In genomic region chr10:5538446-5538845, GRCh38 we compare ENCODE assay signal across 19 cellular contexts. TPM values are rescaled to one million over a fixed set of nuclear protein-coding genes. Genes with fewer than 3 reads are reported as not detected.
DNase-seq lines count a peak whose midpoint lies in the region; ATAC-seq and TF ChIP-seq lines count a peak whose summit lies in the region.
"Had no signal": no experiment of that assay in that cellular context is flagged by ENCODE, and none has a peak within 500 bp of the region (broad histone marks: within the 10 kb centered on the region; RNA-seq: fewer than 3 reads in every experiment).

No MANE protein-coding gene starts in this region.

- no peak overlapping the region for H3K56ac ChIP-seq in IMR-90 (ENCODE audit: extremely low read depth, insufficient read depth, low read length)

- H4K8ac ChIP-seq in IMR-90 (ENCODE audit: low read depth in 2 of 2, low read length in 2 of 2) (no peak overlapping the region), mesenchymal stem cell (ENCODE audit: low read length) (no peak overlapping the region)

- H3K36me3 Mint-ChIP-seq in T-cell, result peaks cover 2% of the 10 kb centered on the region

- TF ChIP-seq CTCF in IMR-90 (conservative IDR thresholded peaks at IDR 0.05; ENCODE audit: low read depth, low read length), result no peak
- no peak for TF ChIP-seq CTCF in coronary artery (IDR thresholded peaks at IDR 0.05)

- intact Hi-C loops in IMR-90 (cut with micrococcal nuclease) (loop anchor here (5.0 kb wide), 1 partner anchor 76 kb away; no protein-coding TSS in a partner anchor), left ventricle myocardium superior (cut with micrococcal nuclease) (no loop called here)

- H4K5ac ChIP-seq in IMR-90 (ENCODE audit: low read depth, low read length), result no peak overlapping the region

- peak; percentile 63 for ATAC-seq in IMR-90 (ENCODE audit: low read depth)
- ATAC-seq in HG02571 (IDR thresholded peaks at IDR 0.05; ENCODE audit: unreplicated experiment), result no peak
- no peak for ATAC-seq in left ventricle myocardium superior
- no peak for ATAC-seq in T-cell (replicated peaks in 1 of 4)
- ATAC-seq: activated CD4-positive, alpha-beta T cell treated with anti-CD3 and anti-CD28 coated beads for 36 hours; activated T-helper 17 cell treated with anti-CD3 and anti-CD28 coated beads, Interleukin-2, amount 50 U/mL, for 72 hours had no signal

- H3K9ac ChIP-seq in IMR-90 (ENCODE audit: low read depth, low read length) (no peak overlapping the region), mesenchymal stem cell (ENCODE audit: low read length) (no peak overlapping the region)

- 100% methylated on average over 1 of the region's 9 CpGs; no CpG with 5 or more reads in 1 of the 2 experiments for WGBS in IMR-90 (ENCODE audit: extremely low coverage in 2 of 2, insufficient read length in 1 of 2), 2 experiments
- 90% methylated on average over 9 of the region's 9 CpGs for WGBS in mesenchymal stem cell

- no peak overlapping the region for H2BK12ac ChIP-seq in mesenchymal stem cell (ENCODE audit: low read length in 2 of 2)

- BruUV-seq in IMR-90 (replicated peaks; lab: Mats Ljungman, UMichigan), result no TSS peak

- peaks cover 0 to 2% of the 10 kb centered on the region in 2 donors for H3K27me3 Mint-ChIP-seq in T-cell

- H3K4me1 Mint-ChIP-seq in T-cell, result peaks cover 0 to 4% (median 0%) of the 10 kb centered on the region in 3 donors
- H3K4me1 Mint-ChIP-seq: activated CD4-positive, alpha-beta T cell treated with anti-CD3 and anti-CD28 coated beads for 36 hours; activated T-helper 17 cell treated with anti-CD3 and anti-CD28 coated beads, Interleukin-2, amount 50 U/mL, for 72 hours had no signal

- DNase-seq in A172 (ENCODE audit: low spot score), result peak; percentile 66
- DNase-seq in IMR-90, result peak; percentile 56
- DNase-seq in coronary artery (ENCODE audit: low spot score), result peak; percentile 22
- DNase-seq in mesenchymal stem cell, result peak; percentile 54
- DNase-seq in left ventricle myocardium superior, result no peak
- no peak for DNase-seq in T-cell
- no peak for DNase-seq in NCI-H2081 (lab: John Stamatoyannopoulos, UW)
- DNase-seq: ACHN; activated CD4-positive, alpha-beta T cell treated with anti-CD3 and anti-CD28 coated beads for 36 hours; DMS79 treated with DMSO at 0.1 percent for 48 hours; NCI-H1105 treated with DMSO at 0.1 percent for 48 hours; NCI-H82; substantia nigra had no signal

- no peaks in the 10 kb centered on the region for H3K36me3 ChIP-seq in IMR-90 (ENCODE audit: control insufficient read depth, insufficient read depth, low read length)
- H3K36me3 ChIP-seq in mesenchymal stem cell (ENCODE audit: control insufficient read depth in 1 of 2, insufficient read depth in 2 of 2, low read depth in 1 of 2, low read length in 2 of 2), result no peaks in the 10 kb centered on the region

- H4K20me1 ChIP-seq in IMR-90 (ENCODE audit: insufficient read depth, low read length), result no peaks in the 10 kb centered on the region

- peak overlapping the region; percentile 71; the same call in 1 of the 2 replicates for H2BK120ac ChIP-seq in IMR-90 (ENCODE audit: low read depth, low read length)
- H2BK120ac ChIP-seq in mesenchymal stem cell (ENCODE audit: low read depth, low read length), result no peak overlapping the region

- CTCF ChIA-PET in IMR-90 (lab: Yijun Ruan, JAX), result no interaction called here
- CTCF ChIA-PET in T-cell (lab: Charles Lee), result interaction anchor here in 1 of 2 donors (0.9 kb wide), 1 partner anchor 84 kb away, joined by 3 read pairs; no protein-coding TSS in a partner anchor

- no peak overlapping the region for H4K91ac ChIP-seq in IMR-90 (ENCODE audit: insufficient read depth, low read depth, low read length)
- no peak overlapping the region for H4K91ac ChIP-seq in mesenchymal stem cell (ENCODE audit: low read length)

- H3K4me3 ChIP-seq in IMR-90 (ENCODE audit: insufficient read depth, low read depth, low read length), result no peak overlapping the region
- H3K4me3 ChIP-seq in coronary artery, result no peak overlapping the region
- no peak overlapping the region for H3K4me3 ChIP-seq in mesenchymal stem cell (ENCODE audit: insufficient read depth in 1 of 2, low read depth in 1 of 2, low read length in 2 of 2)
- H3K4me3 ChIP-seq: lung, SK-N-MC had no signal

- H3K9me1 ChIP-seq in IMR-90 (ENCODE audit: insufficient read depth, low read length), result peaks cover 3% of the 10 kb centered on the region; the same call in 1 of the 2 replicates

- H3K27ac ChIP-seq in IMR-90 (ENCODE audit: insufficient read depth, low read length) (no peak overlapping the region), coronary artery (no peak overlapping the region), mesenchymal stem cell (ENCODE audit: low read length, poor library complexity, severe bottlenecking) (peak overlapping the region; percentile 24)
- H3K27ac ChIP-seq: SK-N-MC had no signal

- no peaks in the 10 kb centered on the region for H3K79me1 ChIP-seq in IMR-90 (ENCODE audit: low read depth in 1 of 2, low read length in 2 of 2)
- H3K79me1 ChIP-seq in mesenchymal stem cell (replicated peaks; ENCODE audit: low read length, poor library complexity, severe bottlenecking), result no peaks in the 10 kb centered on the region

- H3K4ac ChIP-seq in IMR-90 (ENCODE audit: low read depth, low read length) (peak overlapping the region; percentile 41; the same call in 1 of the 2 replicates), mesenchymal stem cell (ENCODE audit: low read depth in 1 of 2, low read length in 2 of 2) (no peak overlapping the region)

- H3K4me1 ChIP-seq in IMR-90 (ENCODE audit: control insufficient read depth, insufficient read depth, low read length), result peaks cover 10% of the 10 kb centered on the region
- H3K4me1 ChIP-seq in mesenchymal stem cell (ENCODE audit: control insufficient read depth, insufficient read depth, low read depth, low read length), result peaks cover 4% of the 10 kb centered on the region

- H3K18ac ChIP-seq in IMR-90 (ENCODE audit: low read depth, low read length), result no peak overlapping the region
- no peak overlapping the region for H3K18ac ChIP-seq in mesenchymal stem cell (ENCODE audit: low read depth in 1 of 2, low read length in 2 of 2)

- no peak overlapping the region for H3K27ac Mint-ChIP-seq in T-cell
- H3K27ac Mint-ChIP-seq: activated CD4-positive, alpha-beta T cell treated with anti-CD3 and anti-CD28 coated beads for 36 hours; activated T-helper 17 cell treated with anti-CD3 and anti-CD28 coated beads, Interleukin-2, amount 50 U/mL, for 72 hours had no signal

- H3K9me3 Mint-ChIP-seq in T-cell, result peaks cover 0 to 11% (median 6%) of the 10 kb centered on the region in 3 donors

- TF ChIP-seq POLR2A in IMR-90 (IDR thresholded peaks at IDR 0.05; ENCODE audit: low read depth, low read length), result no peak

- H2AK9ac ChIP-seq in IMR-90 (replicated peaks; ENCODE audit: low read depth, low read length, poor library complexity), result no peak overlapping the region

- dilution Hi-C loops in IMR-90 (cut with HindIII; ENCODE audit: low sequenced_read_pairs, unreplicated experiment), result no loop called here

- POLR2A ChIA-PET in IMR-90 (lab: Charles Lee; ENCODE audit: unreplicated experiment), result interaction anchor here (0.9 kb wide), 1 partner anchor 10 kb away, joined by 3 read pairs; no protein-coding TSS in a partner anchor
- POLR2A ChIA-PET in T-cell (lab: Charles Lee), result no interaction called here

- H3K27me3 ChIP-seq in IMR-90 (ENCODE audit: control insufficient read depth, insufficient read depth, low read length) (no peaks in the 10 kb centered on the region), mesenchymal stem cell (ENCODE audit: control insufficient read depth in 1 of 2, insufficient read depth in 1 of 2, low read length in 2 of 2) (no peaks in the 10 kb centered on the region)

- H2BK5ac ChIP-seq in IMR-90 (ENCODE audit: low read depth, low read length, poor library complexity, severe bottlenecking) (no peak overlapping the region), mesenchymal stem cell (ENCODE audit: low read depth, low read length, poor library complexity, severe bottlenecking) (no peak overlapping the region)

- H2AK5ac ChIP-seq in IMR-90 (ENCODE audit: low read depth, low read length) (no peak overlapping the region), mesenchymal stem cell (ENCODE audit: low read length, severe bottlenecking) (no peak overlapping the region)

- 0 out of 3 replicates have a peak overlapping the region, but pooled peaks have one; percentile 7 for H2BK15ac ChIP-seq in IMR-90 (ENCODE audit: low read depth, low read length)
- H2BK15ac ChIP-seq in mesenchymal stem cell (ENCODE audit: low read depth, poor library complexity, severe bottlenecking), result no peak overlapping the region

- H3K4me2 ChIP-seq in IMR-90 (ENCODE audit: low read depth, low read length), result no peak overlapping the region
- H3K4me2 ChIP-seq in mesenchymal stem cell (ENCODE audit: low read length, poor library complexity, severe bottlenecking), result peak overlapping the region; percentile 5

- peak overlapping the region; percentile 16; the same call in 1 of the 2 replicates for H2BK20ac ChIP-seq in IMR-90 (ENCODE audit: low read depth, low read length)

- H3K23ac ChIP-seq in IMR-90 (ENCODE audit: low read depth, low read length) (no peak overlapping the region), mesenchymal stem cell (ENCODE audit: low read length in 2 of 2) (no peak overlapping the region)

- no peak for TF ChIP-seq RAD21 in IMR-90 (IDR thresholded peaks at IDR 0.05; ENCODE audit: low read length)

- in situ Hi-C loops in IMR-90 (cut with MboI; ENCODE audit: low sequenced_read_pairs), result no loop called here

- H3K4me3 Mint-ChIP-seq in T-cell, result no peak overlapping the region
- H3K4me3 Mint-ChIP-seq: activated CD4-positive, alpha-beta T cell treated with anti-CD3 and anti-CD28 coated beads for 36 hours; activated T-helper 17 cell treated with anti-CD3 and anti-CD28 coated beads, Interleukin-2, amount 50 U/mL, for 72 hours had no signal

- H3K9me3 ChIP-seq in IMR-90 (ENCODE audit: control insufficient read depth, insufficient read depth, low read length), result peaks cover 3% of the 10 kb centered on the region; the same call in 1 of the 2 replicates
- H3K9me3 ChIP-seq in mesenchymal stem cell (ENCODE audit: control insufficient read depth, low read length), result peaks cover 31% of the 10 kb centered on the region

- H2AFZ ChIP-seq in IMR-90 (replicated peaks; ENCODE audit: low read length, poor library complexity) (peak overlapping the region; percentile 25), mesenchymal stem cell (ENCODE audit: low read depth, low read length) (no peak overlapping the region)

- peak overlapping the region; percentile 34; the same call in 1 of the 2 replicates for H3K14ac ChIP-seq in IMR-90 (replicated peaks; ENCODE audit: low read depth, low read length)
- no peak overlapping the region for H3K14ac ChIP-seq in mesenchymal stem cell (ENCODE audit: low read length in 2 of 2)

RNA-seq across cellular contexts. Expression of gene CALML3, which starts 13.7 kb away (rescaled TPM):
- total RNA-seq in A172 (2014; rRNA removed; shearing (Covaris generic)), result not detected in 2 replicates
- not detected in 2 replicates for total RNA-seq in IMR-90 (2012; rRNA removed)
- not detected in 2 replicates for polyA plus RNA-seq in IMR-90 (2012; rRNA removed)
- polyA plus RNA-seq in IMR-90 (2012; cell fraction: cytosol; rRNA removed), result not detected in 2 replicates
- polyA plus RNA-seq in IMR-90 (2012; cell fraction: nucleus; rRNA removed; ENCODE audit: low replicate concordance), result not detected in 2 replicates
- not detected for polyA plus RNA-seq in mesenchymal stem cell (2013, experiment 1 of 2)
- not detected for polyA plus RNA-seq in mesenchymal stem cell (2013, experiment 2 of 2)
- not detected for total RNA-seq in left ventricle myocardium superior
- not detected for total RNA-seq in T-cell
- total RNA-seq: activated CD4-positive, alpha-beta T cell treated with anti-CD3 and anti-CD28 coated beads for 36 hours; activated T-helper 17 cell treated with anti-CD3 and anti-CD28 coated beads, Interleukin-2, amount 50 U/mL, for 72 hours; pulmonary artery endothelial cell had no signal

RNA-seq across cellular contexts. Expression of gene CALML5, which starts 39.1 kb away (rescaled TPM):
- not detected in 2 replicates for total RNA-seq in A172 (2014; rRNA removed; shearing (Covaris generic))
- not detected in 2 replicates for total RNA-seq in IMR-90 (2012; rRNA removed)
- not detected in 2 replicates for polyA plus RNA-seq in IMR-90 (2012; rRNA removed)
- polyA plus RNA-seq in IMR-90 (2012; cell fraction: cytosol; rRNA removed), result not detected in 2 replicates
- not detected in 2 replicates for polyA plus RNA-seq in IMR-90 (2012; cell fraction: nucleus; rRNA removed; ENCODE audit: low replicate concordance)
- not detected for polyA plus RNA-seq in mesenchymal stem cell (2013, experiment 1 of 2)
- polyA plus RNA-seq in mesenchymal stem cell (2013, experiment 2 of 2), result not detected
- not detected for total RNA-seq in left ventricle myocardium superior
- not detected for total RNA-seq in T-cell
- total RNA-seq: activated CD4-positive, alpha-beta T cell treated with anti-CD3 and anti-CD28 coated beads for 36 hours; activated T-helper 17 cell treated with anti-CD3 and anti-CD28 coated beads, Interleukin-2, amount 50 U/mL, for 72 hours; cerebellum; lung; pulmonary artery endothelial cell had no signal
- polyA plus RNA-seq: lung had no signal

Comparison
In these comparisons a context has a peak if more than half of its experiments do, and no peak if none do; other contexts are left out.
1. DNase-seq: peak in A172 (single experiment), IMR-90 (single experiment), coronary artery (single experiment) and mesenchymal stem cell (single experiment); none in left ventricle myocardium superior (single experiment), T-cell (0 of 34) and NCI-H2081 (0 of 2).